14 cellular contexts compared by ENCODE assay signal in genomic region chr14:53670701-53671100, GRCh38.
DNase-seq lines count a peak whose midpoint lies in the region; ATAC-seq and TF ChIP-seq lines count a peak whose summit lies in the region.
"Had no signal": no experiment of that assay in that cellular context is flagged by ENCODE, and none has a peak within 500 bp of the region (broad histone marks: within the 10 kb centered on the region; RNA-seq: fewer than 3 reads in every experiment).

No MANE protein-coding gene starts in this region.

- TF ChIP-seq CTCF in AG10803 (conservative IDR thresholded peaks at IDR 0.05; ENCODE audit: low read length) (no peak), brain microvascular endothelial cell (IDR thresholded peaks at IDR 0.05; ENCODE audit: low read depth, low read length, missing control alignments) (no peak)

- ATAC-seq in GM19452 (IDR thresholded peaks at IDR 0.05; ENCODE audit: unreplicated experiment) (no peak), GM21825 (IDR thresholded peaks at IDR 0.05; ENCODE audit: unreplicated experiment) (no peak)
- ATAC-seq: natural killer cell, Panc1 had no signal

- H3K27ac ChIP-seq in brain microvascular endothelial cell, result no peak overlapping the region
- H3K27ac ChIP-seq: adrenal gland; BLaER1 treated with 17β-estradiol and CSF1 and Interleukin-3, amounts not matched to agents 10 nM and 100 nM had no signal

- in situ Hi-C loops in brain microvascular endothelial cell (cut with HindIII; ENCODE audit: low pct_ligation_motif_present, low sequenced_read_pairs), result no loop called here

- H3K4me3 ChIP-seq in AG10803 (ENCODE audit: low read length), result no peak overlapping the region
- no peak overlapping the region for H3K4me3 ChIP-seq in brain microvascular endothelial cell (ENCODE audit: low read depth, low read length)
- H3K4me3 ChIP-seq: adrenal gland; BLaER1 treated with 17β-estradiol and CSF1 and Interleukin-3, amounts not matched to agents 10 nM and 100 nM had no signal

- DNase-seq in AG10803 (ENCODE audit: low read depth), result peak; percentile 44
- peak; percentile 73 for DNase-seq in M059J (ENCODE audit: low read depth)
- DNase-seq in brain microvascular endothelial cell, result peak; percentile 88
- DNase-seq in kidney tubule cell (ENCODE audit: low spot score), result peak; percentile 65
- DNase-seq in SW 1271 (lab: John Stamatoyannopoulos, UW), result no peak
- no peak for DNase-seq in GDM1 (lab: John Stamatoyannopoulos, UW)
- DNase-seq: activated CD8-positive, alpha-beta memory T cell treated with anti-CD3 and anti-CD28 coated beads, Interleukin-2, amount 50 U/mL, for 4 hours; adrenal gland; natural killer cell; small intestine had no signal

- H3K36me3 ChIP-seq in brain microvascular endothelial cell (replicated peaks), result no peaks in the 10 kb centered on the region
- H3K36me3 ChIP-seq: adrenal gland; BLaER1 treated with 17β-estradiol and CSF1 and Interleukin-3, amounts not matched to agents 10 nM and 100 nM had no signal

- H3K27me3 ChIP-seq in brain microvascular endothelial cell (replicated peaks), result no peaks in the 10 kb centered on the region
- H3K27me3 ChIP-seq: adrenal gland; BLaER1 treated with 17β-estradiol and CSF1 and Interleukin-3, amounts not matched to agents 10 nM and 100 nM had no signal

Comparison
In these comparisons a context has a peak if more than half of its experiments do, and no peak if none do; other contexts are left out.
1. DNase-seq: peak in AG10803 (single experiment), M059J (single experiment), brain microvascular endothelial cell (single experiment) and kidney tubule cell (single experiment); none in SW 1271 (0 of 2) and GDM1 (single experiment).